Comparison of ENCODE assay signal across 21 cellular contexts in genomic region chr1:17110555-17110926, GRCh38. TPM values are rescaled to one million over a fixed set of nuclear protein-coding genes. Genes with fewer than 3 reads are reported as not detected.
"Had no signal": no experiment of that assay in that cellular context is flagged by ENCODE, and none has a peak within 500 bp of the region (broad histone marks: within the 10 kb centered on the region; RNA-seq: fewer than 3 reads in every experiment).

No MANE protein-coding gene starts in this region.

- FAIRE-seq: islet of Langerhans, pancreas, TTC549, urothelium cell line had no signal

- H3K27me3 Mint-ChIP-seq: dendritic cell treated with granulocyte-macrophage colony-stimulating factor and Interleukin-4, amounts not matched to agents 40 ng/mL and 50 ng/mL, for 4 days had no signal

- ATAC-seq: activated CD8-positive, alpha-beta T cell treated with anti-CD3 and anti-CD28 coated beads for 36 hours; lower lobe of right lung; stimulated activated memory B cell treated with anti-CD40 and anti-IgM and Interleukin-4, amounts not matched to agents 10 μg/mL and 1 μg/mL and 100 μg/mL, for 72 hours had no signal

- H3K27ac ChIP-seq: lower lobe of right lung, pancreas, spleen, thyroid gland had no signal

- H3K4me1 ChIP-seq: lower lobe of right lung, thyroid gland had no signal

- H3K9me3 Mint-ChIP-seq: activated B cell treated with CpG ODN at 0.5 μM for 24 hours; activated CD4-positive, alpha-beta T cell treated with anti-CD3 and anti-CD28 coated beads, Interleukin-2, amount 10 ng/mL, durations not matched to agents 24 days and 14 days; activated CD8-positive, alpha-beta T cell treated with anti-CD3 and anti-CD28 coated beads for 36 hours; activated naive CD4-positive, alpha-beta T cell treated with anti-CD3 and anti-CD28 coated beads for 36 hours; activated T-cell treated with anti-CD3 and anti-CD28 coated beads, Interleukin-2, amount 50 U/mL, for 24 hours; activated T-helper 2 cell treated with anti-CD3 and anti-CD28 coated beads, Interferon-gamma antibody, Interleukin-2, Interleukin-4, amounts not matched to agents 10 μg/mL and 5 μg/mL and 100 μg/mL, durations not matched to agents 14 hours and 24 hours and 36 hours; brain; dendritic cell treated with granulocyte-macrophage colony-stimulating factor and Interleukin-4, amounts not matched to agents 40 ng/mL and 50 ng/mL, for 4 days; naive B cell; stimulated activated memory B cell treated with anti-CD40 and anti-IgM and Interleukin-4, amounts not matched to agents 10 μg/mL and 1 μg/mL and 100 μg/mL, for 72 hours; T-helper 2 cell treated with Interferon-gamma antibody and Interleukin-4, amounts not matched to agents 5 μg/mL and 100 μg/mL, for 36 hours had no signal

- H3K4me3 Mint-ChIP-seq: activated B cell treated with CpG ODN at 0.5 μM for 24 hours; activated CD4-positive, alpha-beta T cell treated with anti-CD3 and anti-CD28 coated beads, Interleukin-2, amount 10 ng/mL, durations not matched to agents 24 days and 14 days; activated CD8-positive, alpha-beta T cell treated with anti-CD3 and anti-CD28 coated beads for 36 hours; activated naive CD4-positive, alpha-beta T cell treated with anti-CD3 and anti-CD28 coated beads for 36 hours; activated T-cell treated with anti-CD3 and anti-CD28 coated beads, Interleukin-2, amount 50 U/mL, for 24 hours; dendritic cell treated with granulocyte-macrophage colony-stimulating factor and Interleukin-4, amounts not matched to agents 40 ng/mL and 50 ng/mL, for 4 days; naive B cell; stimulated activated memory B cell treated with anti-CD40 and anti-IgM and Interleukin-4, amounts not matched to agents 10 μg/mL and 1 μg/mL and 100 μg/mL, for 72 hours; T-helper 2 cell treated with Interferon-gamma antibody and Interleukin-4, amounts not matched to agents 5 μg/mL and 100 μg/mL, for 36 hours had no signal

- H3K9me3 ChIP-seq: lower lobe of right lung, pancreas, SK-N-SH, spleen, thyroid gland had no signal

- H3K4me1 Mint-ChIP-seq: activated B cell treated with CpG ODN at 0.5 μM for 24 hours; activated CD4-positive, alpha-beta T cell treated with anti-CD3 and anti-CD28 coated beads, Interleukin-2, amount 10 ng/mL, durations not matched to agents 24 days and 14 days; naive B cell; stimulated activated memory B cell treated with anti-CD40 and anti-IgM and Interleukin-4, amounts not matched to agents 10 μg/mL and 1 μg/mL and 100 μg/mL, for 72 hours had no signal

- DNase-seq: activated B cell treated with CpG ODN at 0.5 μM for 24 hours; activated CD4-positive, alpha-beta T cell treated with anti-CD3 and anti-CD28 coated beads, Interleukin-2, amount 10 ng/mL, durations not matched to agents 24 days and 14 days; activated CD8-positive, alpha-beta T cell treated with anti-CD3 and anti-CD28 coated beads for 36 hours; activated naive CD4-positive, alpha-beta T cell treated with anti-CD3 and anti-CD28 coated beads for 36 hours; activated T-cell treated with anti-CD3 and anti-CD28 coated beads, Interleukin-2, amount 50 U/mL, for 24 hours; effector memory CD4-positive, alpha-beta T cell; lower lobe of right lung; naive B cell; pancreas; SK-N-SH; spleen; stimulated activated CD4-positive, alpha-beta T cell treated with anti-CD3 and anti-CD28 coated beads, Interleukin-4, amount 100 ng/mL, for 4 hours; thyroid gland had no signal

- H3K9ac ChIP-seq: SK-N-SH had no signal

- H3K27ac Mint-ChIP-seq: activated B cell treated with CpG ODN at 0.5 μM for 24 hours; activated CD4-positive, alpha-beta T cell treated with anti-CD3 and anti-CD28 coated beads, Interleukin-2, amount 10 ng/mL, durations not matched to agents 24 days and 14 days; activated CD8-positive, alpha-beta T cell treated with anti-CD3 and anti-CD28 coated beads for 36 hours; activated naive CD4-positive, alpha-beta T cell treated with anti-CD3 and anti-CD28 coated beads for 36 hours; activated T-cell treated with anti-CD3 and anti-CD28 coated beads, Interleukin-2, amount 50 U/mL, for 24 hours; activated T-helper 2 cell treated with anti-CD3 and anti-CD28 coated beads, Interferon-gamma antibody, Interleukin-2, Interleukin-4, amounts not matched to agents 10 μg/mL and 5 μg/mL and 100 μg/mL, durations not matched to agents 14 hours and 24 hours and 36 hours; dendritic cell treated with granulocyte-macrophage colony-stimulating factor and Interleukin-4, amounts not matched to agents 40 ng/mL and 50 ng/mL, for 4 days; stimulated activated memory B cell treated with anti-CD40 and anti-IgM and Interleukin-4, amounts not matched to agents 10 μg/mL and 1 μg/mL and 100 μg/mL, for 72 hours; T-helper 2 cell treated with Interferon-gamma antibody and Interleukin-4, amounts not matched to agents 5 μg/mL and 100 μg/mL, for 36 hours had no signal

- H3K4me2 ChIP-seq: SK-N-SH had no signal

- H3K36me3 ChIP-seq: lower lobe of right lung, pancreas, thyroid gland had no signal

- H3K27me3 ChIP-seq: pancreas, thyroid gland had no signal

- H3K4me3 ChIP-seq: lower lobe of right lung, pancreas, spleen, thyroid gland had no signal

- H3K36me3 Mint-ChIP-seq: brain, naive B cell had no signal

RNA-seq across cellular contexts. Expression of gene PADI2, which starts 8.7 kb away (rescaled TPM):
- total RNA-seq: activated CD8-positive, alpha-beta T cell treated with anti-CD3 and anti-CD28 coated beads for 36 hours; activated naive CD4-positive, alpha-beta T cell treated with anti-CD3 and anti-CD28 coated beads for 36 hours had no signal
